ENCODE assay signal across 10 cellular contexts in genomic region chr12:115998119-115998633, GRCh38.
DNase-seq lines count a peak whose midpoint lies in the region; ATAC-seq and TF ChIP-seq lines count a peak whose summit lies in the region.
"Had no signal": no experiment of that assay in that cellular context is flagged by ENCODE, and none has a peak within 500 bp of the region (broad histone marks: within the 10 kb centered on the region; RNA-seq: fewer than 3 reads in every experiment).

No MANE protein-coding gene starts in this region.

- DNase-seq in NCI-H146 (lab: John Stamatoyannopoulos, UW) = peak; percentile 20
- no peak for DNase-seq in NCI-H146 treated with DMSO at 0.1 percent for 48 hours (lab: John Stamatoyannopoulos, UW; ENCODE audit: unreplicated experiment)
- DNase-seq in Panc1 (ENCODE audit: low read depth, low spot score) = peak; percentile 8
- DNase-seq in endodermal cell = peak; percentile 87
- DNase-seq in mesothelial cell of epicardium (ENCODE audit: low spot score in 2 of 2, unreplicated experiment in 2 of 2) = no peak
- no peak for DNase-seq in NK-92 treated with Interleukin-12 subunit alpha and Interleukin-12 subunit beta, amount 100 ng/mL, for 24 hours (lab: John Stamatoyannopoulos, UW)

- 0 to 36% methylated on average over 1 to 3 of the region's 3 CpGs for WGBS in endodermal cell (ENCODE audit: insufficient coverage in 1 of 2, insufficient read length in 1 of 2), 2 experiments

- H3K36me3 Mint-ChIP-seq in endodermal cell (ENCODE audit: low read depth) = peaks cover 43% of the 10 kb centered on the region
- H3K36me3 Mint-ChIP-seq in mesothelial cell of epicardium = peaks cover 28% of the 10 kb centered on the region

- H3K4me3 Mint-ChIP-seq in endodermal cell (no peak overlapping the region), mesothelial cell of epicardium (no peak overlapping the region)
- H3K4me3 Mint-ChIP-seq: CD8-positive, alpha-beta memory T cell; stimulated activated naive CD8-positive, alpha-beta T cell treated with anti-CD3 and anti-CD28 coated beads, Interleukin-15, Interleukin-2, amounts not matched to agents 100 ng/mL and 50 ng/mL, for 24 hours had no signal

- intact Hi-C loops in Panc1 (cut with micrococcal nuclease; ENCODE audit: unreplicated experiment) = no loop called here

- H3K9me3 Mint-ChIP-seq in endodermal cell = no peaks in the 10 kb centered on the region
- no peaks in the 10 kb centered on the region for H3K9me3 Mint-ChIP-seq in mesothelial cell of epicardium
- H3K9me3 Mint-ChIP-seq: CD8-positive, alpha-beta memory T cell; stimulated activated naive CD8-positive, alpha-beta T cell treated with anti-CD3 and anti-CD28 coated beads, Interleukin-15, Interleukin-2, amounts not matched to agents 100 ng/mL and 50 ng/mL, for 24 hours had no signal

- H3K4me1 ChIP-seq in Panc1 (ENCODE audit: control insufficient read depth, insufficient read depth, low read length) = peaks cover 21% of the 10 kb centered on the region
- peaks cover 1% of the 10 kb centered on the region for H3K4me1 ChIP-seq in endodermal cell (ENCODE audit: control insufficient read depth, insufficient read depth, low read length)

- H3K9ac ChIP-seq in endodermal cell (ENCODE audit: extremely low read depth, low read length, poor library complexity, severe bottlenecking) = no peak overlapping the region

- H3K9me3 ChIP-seq in Panc1 (ENCODE audit: control insufficient read depth, insufficient read depth, low read depth, low read length) = no peaks in the 10 kb centered on the region
- H3K9me3 ChIP-seq in endodermal cell (ENCODE audit: control insufficient read depth, low read length) = no peaks in the 10 kb centered on the region

- no TSS peak for BruUV-seq in Panc1 (replicated peaks; lab: Mats Ljungman, UMichigan)

- in situ Hi-C loops in Panc1 (cut with HindIII; ENCODE audit: low pct_unique_long_range_greater_than_20kb, low sequenced_read_pairs) = no loop called here

- POLR2A ChIA-PET in Panc1 (lab: Charles Lee) = no interaction called here

- peaks cover 20% of the 10 kb centered on the region for H3K36me3 ChIP-seq in Panc1 (ENCODE audit: control insufficient read depth, insufficient read depth, low read length)
- peaks cover 77% of the 10 kb centered on the region for H3K36me3 ChIP-seq in endodermal cell (ENCODE audit: control insufficient read depth, insufficient read depth, low read length)

- ATAC-seq in HG02885 (IDR thresholded peaks at IDR 0.05; ENCODE audit: poor library complexity, unreplicated experiment) (peak; percentile 49), Panc1 (peak; percentile 84), GM19463 (IDR thresholded peaks at IDR 0.05; ENCODE audit: unreplicated experiment) (no peak)

- H3K27me3 Mint-ChIP-seq in endodermal cell (ENCODE audit: insufficient read depth) (no peaks in the 10 kb centered on the region), mesothelial cell of epicardium (ENCODE audit: low read depth) (no peaks in the 10 kb centered on the region)
- H3K27me3 Mint-ChIP-seq: CD8-positive, alpha-beta memory T cell; stimulated activated naive CD8-positive, alpha-beta T cell treated with anti-CD3 and anti-CD28 coated beads, Interleukin-15, Interleukin-2, amounts not matched to agents 100 ng/mL and 50 ng/mL, for 24 hours had no signal

- TF ChIP-seq CTCF in Panc1 (IDR thresholded peaks at IDR 0.05) (peak; percentile 83), endodermal cell (conservative IDR thresholded peaks at IDR 0.05) (peak; percentile 96), mesothelial cell of epicardium (IDR thresholded peaks at IDR 0.05; ENCODE audit: unreplicated experiment) (peak; percentile 100)

- H3K4me3 ChIP-seq in Panc1 (ENCODE audit: low read depth in 2 of 2, low read length in 2 of 2) = no peak overlapping the region
- no peak overlapping the region for H3K4me3 ChIP-seq in endodermal cell (ENCODE audit: low read length)

- H3K27me3 ChIP-seq in Panc1 (ENCODE audit: control insufficient read depth, insufficient read depth, low read length) (no peaks in the 10 kb centered on the region), endodermal cell (ENCODE audit: control insufficient read depth, insufficient read depth, low read length, poor library complexity, severe bottlenecking) (no peaks in the 10 kb centered on the region)

- H3K4me1 Mint-ChIP-seq in endodermal cell (peaks cover 11% of the 10 kb centered on the region), mesothelial cell of epicardium (peaks cover 32% of the 10 kb centered on the region)

- H3K27ac ChIP-seq in Panc1 (ENCODE audit: low read length) (peak overlapping the region; percentile 68), endodermal cell (ENCODE audit: low read depth, low read length) (no peak overlapping the region)

- CTCF ChIA-PET in Panc1 (lab: Charles Lee) = interaction anchor here (0.7 to 0.9 kb wide), 4 partner anchors 8 to 699 kb away, joined by 3 to 6 read pairs (median 3); no protein-coding TSS in a partner anchor

- peak overlapping the region; percentile 28 for H3K27ac Mint-ChIP-seq in endodermal cell
- H3K27ac Mint-ChIP-seq in mesothelial cell of epicardium = peak overlapping the region; percentile 88
- H3K27ac Mint-ChIP-seq: stimulated activated naive CD8-positive, alpha-beta T cell treated with anti-CD3 and anti-CD28 coated beads, Interleukin-15, Interleukin-2, amounts not matched to agents 100 ng/mL and 50 ng/mL, for 24 hours had no signal

Comparison
In these comparisons a context has a peak if more than half of its experiments do, and no peak if none do; other contexts are left out.
1. DNase-seq: peak in NCI-H146 (single experiment), Panc1 (single experiment) and endodermal cell (single experiment); none in NCI-H146 treated with DMSO at 0.1 percent for 48 hours (single experiment), mesothelial cell of epicardium (0 of 2) and NK-92 treated with Interleukin-12 subunit alpha and Interleukin-12 subunit beta, amount 100 ng/mL, for 24 hours (single experiment).
2. Peak in every context shown above with its lines, with median percentiles within 50 percentile points of each other: CTCF ChIP-seq.